10 cellular contexts compared by ENCODE assay signal in genomic region chr11:58787903-58788302, GRCh38. TPM values are rescaled to one million over a fixed set of nuclear protein-coding genes. Genes with fewer than 3 reads are reported as not detected.
DNase-seq lines count a peak whose midpoint lies in the region; ATAC-seq and TF ChIP-seq lines count a peak whose summit lies in the region.
"Had no signal": no experiment of that assay in that cellular context is flagged by ENCODE, and none has a peak within 500 bp of the region (broad histone marks: within the 10 kb centered on the region; RNA-seq: fewer than 3 reads in every experiment).

No MANE protein-coding gene starts in this region.

- peaks cover 1% of the 10 kb centered on the region for H3K27me3 Mint-ChIP-seq in activated T-cell treated with anti-CD3 and anti-CD28 coated beads, Interleukin-2, amount 50 U/mL, for 4 hours (ENCODE audit: low read depth)
- H3K27me3 Mint-ChIP-seq in stimulated activated memory B cell treated with anti-CD40 and anti-IgM and Interleukin-4, amounts not matched to agents 10 μg/mL and 1 μg/mL and 100 μg/mL, for 72 hours, result peaks cover 10% of the 10 kb centered on the region
- H3K27me3 Mint-ChIP-seq in endothelial cell (ENCODE audit: unreplicated experiment), result no peaks in the 10 kb centered on the region

- no peaks in the 10 kb centered on the region for H3K79me2 ChIP-seq in OCI-LY7 (ENCODE audit: insufficient read depth, low read depth, low read length)

- no peaks in the 10 kb centered on the region for H4K20me1 ChIP-seq in OCI-LY7 (ENCODE audit: insufficient read depth, low read length)

- no peak overlapping the region for H3K27ac Mint-ChIP-seq in stimulated activated memory B cell treated with anti-CD40 and anti-IgM and Interleukin-4, amounts not matched to agents 10 μg/mL and 1 μg/mL and 100 μg/mL, for 72 hours
- no peak overlapping the region for H3K27ac Mint-ChIP-seq in endothelial cell (ENCODE audit: unreplicated experiment)

- no peak overlapping the region for H3K4me3 Mint-ChIP-seq in activated T-cell treated with anti-CD3 and anti-CD28 coated beads, Interleukin-2, amount 50 U/mL, for 4 hours
- H3K4me3 Mint-ChIP-seq in stimulated activated memory B cell treated with anti-CD40 and anti-IgM and Interleukin-4, amounts not matched to agents 10 μg/mL and 1 μg/mL and 100 μg/mL, for 72 hours, result no peak overlapping the region
- no peak overlapping the region for H3K4me3 Mint-ChIP-seq in endothelial cell (ENCODE audit: unreplicated experiment)

- H3K9me3 Mint-ChIP-seq in activated T-cell treated with anti-CD3 and anti-CD28 coated beads, Interleukin-2, amount 50 U/mL, for 4 hours, result peaks cover under 1% of the 10 kb centered on the region
- H3K9me3 Mint-ChIP-seq in stimulated activated memory B cell treated with anti-CD40 and anti-IgM and Interleukin-4, amounts not matched to agents 10 μg/mL and 1 μg/mL and 100 μg/mL, for 72 hours, result no peaks in the 10 kb centered on the region
- no peaks in the 10 kb centered on the region for H3K9me3 Mint-ChIP-seq in endothelial cell (ENCODE audit: unreplicated experiment)

- POLR2A ChIA-PET in OCI-LY7 (lab: Charles Lee), result no interaction called here

- no peak for DNase-seq in activated T-cell treated with anti-CD3 and anti-CD28 coated beads, Interleukin-2, amount 50 U/mL, for 4 hours
- DNase-seq in activated T-cell treated with anti-CD3 and anti-CD28 coated beads, Interleukin-2, amount 50 U/mL, for 1 hour, result no peak
- DNase-seq in astrocyte of the hippocampus (ENCODE audit: low read depth, low spot score) (peak; percentile 2), endothelial cell (ENCODE audit: low spot score) (no peak), OCI-LY7 (ENCODE audit: low spot score) (no peak)
- DNase-seq in stimulated activated CD4-positive, alpha-beta T cell treated with anti-CD3 and anti-CD28 coated beads, Interleukin-15, amount 100 ng/mL, for 24 hours, result no peak

- intact Hi-C loops in OCI-LY7 (cut with micrococcal nuclease; ENCODE audit: unreplicated experiment), result loop anchor here (5.0 kb wide), 3 partner anchors 136 to 349 kb away; partner anchors contain the start of genes LPXN and ZFP91

- H3K4me3 ChIP-seq in OCI-LY7 (ENCODE audit: low read depth, low read length, poor library complexity, severe bottlenecking), result no peak overlapping the region
- H3K4me3 ChIP-seq: mucosa of descending colon had no signal

- H2AFZ ChIP-seq in OCI-LY7 (ENCODE audit: low read length), result no peak overlapping the region

- BruUV-seq in OCI-LY7 (replicated peaks; lab: Mats Ljungman, UMichigan), result no TSS peak

- TF ChIP-seq CTCF in endothelial cell (IDR thresholded peaks at IDR 0.05; ENCODE audit: unreplicated experiment), result no peak
- TF ChIP-seq CTCF in OCI-LY7 (conservative IDR thresholded peaks at IDR 0.05; ENCODE audit: low read length), result no peak

- no peak overlapping the region for H3K4me2 ChIP-seq in OCI-LY7 (ENCODE audit: low read length)

- ATAC-seq in activated T-cell treated with anti-CD3 and anti-CD28 coated beads, Interleukin-2, amount 50 U/mL, for 4 hours, result peak; percentile 52 to 63
- ATAC-seq in HG03175 (IDR thresholded peaks at IDR 0.05; ENCODE audit: unreplicated experiment), result peak; percentile 17
- peak; percentile 24 for ATAC-seq in stimulated activated memory B cell treated with anti-CD40 and anti-IgM and Interleukin-4, amounts not matched to agents 10 μg/mL and 1 μg/mL and 100 μg/mL, for 72 hours

- CTCF ChIA-PET in OCI-LY7 (lab: Charles Lee; ENCODE audit: unreplicated experiment), result interaction anchor here (0.6 kb wide), 1 partner anchor 628 kb away, joined by 3 read pairs; no protein-coding TSS in a partner anchor

- H3K9me3 ChIP-seq in OCI-LY7 (ENCODE audit: low read length), result peaks cover 4% of the 10 kb centered on the region

- no peaks in the 10 kb centered on the region for H3K4me1 Mint-ChIP-seq in activated T-cell treated with anti-CD3 and anti-CD28 coated beads, Interleukin-2, amount 50 U/mL, for 4 hours (ENCODE audit: low read depth)
- no peaks in the 10 kb centered on the region for H3K4me1 Mint-ChIP-seq in stimulated activated memory B cell treated with anti-CD40 and anti-IgM and Interleukin-4, amounts not matched to agents 10 μg/mL and 1 μg/mL and 100 μg/mL, for 72 hours
- no peaks in the 10 kb centered on the region for H3K4me1 Mint-ChIP-seq in endothelial cell (ENCODE audit: unreplicated experiment)

- H3K9me2 ChIP-seq in OCI-LY7 (ENCODE audit: insufficient read depth, low read length), result no peaks in the 10 kb centered on the region

- H3K36me3 ChIP-seq in OCI-LY7 (ENCODE audit: insufficient read depth, low read length), result no peaks in the 10 kb centered on the region

- no peaks in the 10 kb centered on the region for H3K36me3 Mint-ChIP-seq in activated T-cell treated with anti-CD3 and anti-CD28 coated beads, Interleukin-2, amount 50 U/mL, for 4 hours (ENCODE audit: insufficient read depth)
- no peaks in the 10 kb centered on the region for H3K36me3 Mint-ChIP-seq in stimulated activated memory B cell treated with anti-CD40 and anti-IgM and Interleukin-4, amounts not matched to agents 10 μg/mL and 1 μg/mL and 100 μg/mL, for 72 hours
- peaks cover 4% of the 10 kb centered on the region for H3K36me3 Mint-ChIP-seq in endothelial cell (ENCODE audit: low read depth, unreplicated experiment)

- H3K4me1 ChIP-seq in OCI-LY7 (ENCODE audit: insufficient read depth, low read length, poor library complexity, severe bottlenecking), result no peaks in the 10 kb centered on the region

- H3K27ac ChIP-seq in OCI-LY7 (ENCODE audit: low read depth, low read length, poor library complexity, severe bottlenecking), result no peak overlapping the region

RNA-seq across cellular contexts. Expression of gene GLYAT, which starts 56.2 kb away (rescaled TPM):
- total RNA-seq in activated T-cell treated with anti-CD3 and anti-CD28 coated beads, Interleukin-2, amount 50 U/mL, for 4 hours, result not detected
- total RNA-seq in endothelial cell (ENCODE audit: unreplicated experiment) (not detected), OCI-LY7 (2022) (not detected in 2 replicates)
- not detected in 2 replicates for total RNA-seq in OCI-LY7 (2014; rRNA removed; shearing (Covaris generic))
- total RNA-seq: dermis microvascular lymphatic vessel endothelial cell, mucosa of descending colon had no signal

RNA-seq across cellular contexts. Expression of gene GLYATL2, which starts 56.6 kb away (rescaled TPM):
- not detected for total RNA-seq in activated T-cell treated with anti-CD3 and anti-CD28 coated beads, Interleukin-2, amount 50 U/mL, for 4 hours
- 0.62 TPM for total RNA-seq in endothelial cell (ENCODE audit: unreplicated experiment)
- not detected in 2 replicates for total RNA-seq in OCI-LY7 (2014; rRNA removed; shearing (Covaris generic))
- not detected in 2 replicates for total RNA-seq in OCI-LY7 (2022)
- total RNA-seq: mucosa of descending colon had no signal
